In genomic region chr21:15445327-15445726, GRCh38 we compare ENCODE assay signal across 12 cellular contexts.
DNase-seq lines count a peak whose midpoint lies in the region; ATAC-seq and TF ChIP-seq lines count a peak whose summit lies in the region.
"Had no signal": no experiment of that assay in that cellular context is flagged by ENCODE, and none has a peak within 500 bp of the region (broad histone marks: within the 10 kb centered on the region; RNA-seq: fewer than 3 reads in every experiment).

No MANE protein-coding gene starts in this region.

- ATAC-seq in GM21526 (IDR thresholded peaks at IDR 0.05; ENCODE audit: low FRiP score, unreplicated experiment) (peak; percentile 91), HG03378 (IDR thresholded peaks at IDR 0.05; ENCODE audit: unreplicated experiment) (peak; percentile 90)

- in situ Hi-C loops in GM13977 (cut with MboI; ENCODE audit: low pct_unique_long_range_greater_than_20kb, low sequenced_read_pairs, unreplicated experiment), result no loop called here

- no peak for TF ChIP-seq CTCF in GM13977 (IDR thresholded peaks at IDR 0.05; ENCODE audit: extremely low read depth, insufficient read depth, missing control alignments)

- DNase-seq in GM13977 (ENCODE audit: low spot score) (peak; percentile 33), globus pallidus (ENCODE audit: low spot score) (peak; percentile 48), NCI-H345 treated with DMSO at 0.1 percent for 48 hours (lab: John Stamatoyannopoulos, UW; ENCODE audit: unreplicated experiment) (no peak), D341Med (ENCODE audit: low spot score) (no peak), NCI-H1105 (lab: John Stamatoyannopoulos, UW) (no peak)
- no peak for DNase-seq in activated naive CD4-positive, alpha-beta T cell treated with Interleukin-2 at 50 U/mL for 16 hours
- DNase-seq: activated CD4-positive, CD25-positive, alpha-beta regulatory T cell treated with anti-CD3 and anti-CD28 coated beads, Interleukin-2, amount 50 U/mL, for 72 hours; anterior cingulate cortex; DMS53; NCI-H510A had no signal

Comparison
In these comparisons a context has a peak if more than half of its experiments do, and no peak if none do; other contexts are left out.
1. DNase-seq: peak in GM13977 (single experiment) and globus pallidus (single experiment); none in NCI-H345 treated with DMSO at 0.1 percent for 48 hours (single experiment), D341Med (single experiment), NCI-H1105 (single experiment) and activated naive CD4-positive, alpha-beta T cell treated with Interleukin-2 at 50 U/mL for 16 hours (single experiment).